ENCODE assay signal across 23 cellular contexts in genomic region chr2:191410646-191411436, GRCh38.
A peak's percentile ranks its signal among the peaks of the same experiment; 100 is the strongest.
DNase-seq lines count a peak whose midpoint lies in the region; ATAC-seq, FAIRE-seq and TF ChIP-seq lines count a peak whose summit lies in the region.
"Had no signal": no experiment of that assay in that cellular context is flagged by ENCODE, and none has a peak within 500 bp of the region (broad histone marks: within the 10 kb centered on the region; RNA-seq: fewer than 3 reads in every experiment).

No MANE protein-coding gene starts in this region.

- no peaks in the 10 kb centered on the region for H4K20me1 ChIP-seq in astrocyte (ENCODE audit: insufficient read depth, low read length)

- H3K36me3 Mint-ChIP-seq in astrocyte (ENCODE audit: low read depth, unreplicated experiment) (peaks cover 21% of the 10 kb centered on the region), osteocyte (ENCODE audit: unreplicated experiment) (peaks cover 60% of the 10 kb centered on the region)
- H3K36me3 Mint-ChIP-seq: CD14-positive monocyte had no signal

- H3K9me3 Mint-ChIP-seq in astrocyte (ENCODE audit: unreplicated experiment) = no peaks in the 10 kb centered on the region
- no peaks in the 10 kb centered on the region for H3K9me3 Mint-ChIP-seq in osteocyte (ENCODE audit: unreplicated experiment)
- H3K9me3 Mint-ChIP-seq: CD14-positive monocyte, IgD-negative memory B cell had no signal

- H3K27ac Mint-ChIP-seq in astrocyte (ENCODE audit: unreplicated experiment) = no peak overlapping the region
- peak overlapping the region; percentile 66 for H3K27ac Mint-ChIP-seq in osteocyte (ENCODE audit: unreplicated experiment)
- H3K27ac Mint-ChIP-seq: CD14-positive monocyte, IgD-negative memory B cell had no signal

- 26 to 29% methylated on average over 6 of the region's 6 CpGs for WGBS in aorta, 2 donors
- 71 to 78% (median 74%) methylated on average over 6 of the region's 6 CpGs for WGBS in adrenal gland, 4 donors

- DNase-seq in astrocyte (ENCODE audit: low read depth) (peak; percentile 23), fibroblast of peridontal ligament (ENCODE audit: extremely low read depth) (peak; percentile 63), osteocyte (ENCODE audit: extremely low spot score, unreplicated experiment) (no peak), aorta (no peak), inferior parietal cortex (ENCODE audit: extremely low spot score) (no peak), NCI-H2171 treated with DMSO at 0.1 percent for 48 hours (lab: John Stamatoyannopoulos, UW) (no peak), adrenal gland (no peak)
- DNase-seq: ACHN; AML-193; COR-L47; GF-D8; GM23248; HCEC 1CT; Kasumi-1; NCI-H1105 treated with DMSO at 0.1 percent for 48 hours; NCI-H187; NCI-H526 treated with DMSO at 0.1 percent for 48 hours; NK-92 treated with Interleukin-12 subunit alpha and Interleukin-12 subunit beta, amount 100 ng/mL, for 24 hours; RPMI8226 had no signal

- no peaks in the 10 kb centered on the region for H3K79me2 ChIP-seq in astrocyte (ENCODE audit: insufficient read depth, low read length)

- intact Hi-C loops in aorta (cut with DNase I) = no loop called here
- intact Hi-C loops in adrenal gland (cut with DNase I) = no loop called here

- TF ChIP-seq CTCF in astrocyte (IDR thresholded peaks at IDR 0.05; ENCODE audit: insufficient read depth, low read depth, low read length) (no peak), osteocyte (IDR thresholded peaks at IDR 0.05) (no peak), adrenal gland (IDR thresholded peaks at IDR 0.05) (no peak)

- no peak overlapping the region for H3K27ac ChIP-seq in astrocyte (ENCODE audit: low read depth, low read length)
- peak overlapping the region in 1 of 2 donors; percentile 77 for H3K27ac ChIP-seq in aorta (ENCODE audit: low read depth in 1 of 2, low read length in 2 of 2)
- no peak overlapping the region for H3K27ac ChIP-seq in adrenal gland
- H3K27ac ChIP-seq: GM23248 had no signal

- H3K4me3 Mint-ChIP-seq in astrocyte (ENCODE audit: unreplicated experiment) (no peak overlapping the region), osteocyte (ENCODE audit: unreplicated experiment) (no peak overlapping the region)
- H3K4me3 Mint-ChIP-seq: CD14-positive monocyte, IgD-negative memory B cell had no signal

- TF ChIP-seq POLR2A in adrenal gland (IDR thresholded peaks at IDR 0.05) = no peak

- H3K36me3 ChIP-seq in astrocyte (ENCODE audit: insufficient read depth, low read length) (peaks cover 62% of the 10 kb centered on the region), aorta (ENCODE audit: control insufficient read depth in 1 of 2, insufficient read depth in 2 of 2, low read length in 1 of 2) (peaks cover 0 to 4% of the 10 kb centered on the region in 2 donors), adrenal gland (replicated peaks in 1 of 2) (peaks cover 0 to 2% of the 10 kb centered on the region in 2 donors)

- H3K9me3 ChIP-seq in astrocyte (ENCODE audit: insufficient read depth, low read depth, low read length) = no peaks in the 10 kb centered on the region
- H3K9me3 ChIP-seq in aorta (ENCODE audit: control insufficient read depth, low read length) = no peaks in the 10 kb centered on the region
- no peaks in the 10 kb centered on the region for H3K9me3 ChIP-seq in adrenal gland (replicated peaks in 1 of 3)

- H2AFZ ChIP-seq in astrocyte (ENCODE audit: low read depth, low read length) = no peak overlapping the region
- H2AFZ ChIP-seq: GM23248 had no signal

- no peak overlapping the region for H3K9ac ChIP-seq in astrocyte (ENCODE audit: low read length)
- H3K9ac ChIP-seq: GM23248 had no signal

- H3K4me3 ChIP-seq in astrocyte (ENCODE audit: insufficient read depth, low read depth, low read length) = no peak overlapping the region
- no peak overlapping the region for H3K4me3 ChIP-seq in aorta (ENCODE audit: low read length in 2 of 2)
- H3K4me3 ChIP-seq in adrenal gland = no peak overlapping the region
- H3K4me3 ChIP-seq: GM23248 had no signal

- H3K4me1 ChIP-seq in astrocyte (ENCODE audit: insufficient read depth, low read length) (no peaks in the 10 kb centered on the region), aorta (ENCODE audit: control insufficient read depth in 1 of 2, insufficient read depth in 2 of 2, low read length in 2 of 2) (peaks cover 3 to 4% of the 10 kb centered on the region in 2 donors), adrenal gland (replicated peaks in 1 of 2) (no peaks in the 10 kb centered on the region)

- no peaks in the 10 kb centered on the region for H3K27me3 ChIP-seq in astrocyte (ENCODE audit: insufficient read depth, low read length)
- H3K27me3 ChIP-seq in aorta (ENCODE audit: control insufficient read depth in 1 of 2, insufficient read depth in 2 of 2, low read length in 1 of 2) = no peaks in the 10 kb centered on the region
- H3K27me3 ChIP-seq in adrenal gland = no peaks in the 10 kb centered on the region

- ATAC-seq in aorta (ENCODE audit: low FRiP score) = peak; percentile 77

- H3K4me1 Mint-ChIP-seq in astrocyte (ENCODE audit: low read depth, unreplicated experiment) = no peaks in the 10 kb centered on the region
- H3K4me1 Mint-ChIP-seq in osteocyte (ENCODE audit: unreplicated experiment) = peaks cover 24% of the 10 kb centered on the region
- H3K4me1 Mint-ChIP-seq: CD14-positive monocyte, IgD-negative memory B cell had no signal

- H3K27me3 Mint-ChIP-seq in astrocyte (ENCODE audit: low read depth, unreplicated experiment) (no peaks in the 10 kb centered on the region), osteocyte (ENCODE audit: unreplicated experiment) (no peaks in the 10 kb centered on the region)
- H3K27me3 Mint-ChIP-seq: IgD-negative memory B cell had no signal

- FAIRE-seq in astrocyte (lab: Jason Lieb, UNC) = no peak
- FAIRE-seq: GM12891, GM18507 had no signal

- H3K4me2 ChIP-seq in astrocyte (ENCODE audit: low read length) = no peak overlapping the region

Comparison
In these comparisons a context has a peak if more than half of its experiments do, and no peak if none do; other contexts are left out.
1. DNase-seq: peak in astrocyte (single experiment) and fibroblast of peridontal ligament (single experiment); none in osteocyte (single experiment), aorta (0 of 2), inferior parietal cortex (single experiment), NCI-H2171 treated with DMSO at 0.1 percent for 48 hours (single experiment) and adrenal gland (0 of 7).